Comparison of ENCODE assay signal across 16 cellular contexts in the genomic region with DNA sequence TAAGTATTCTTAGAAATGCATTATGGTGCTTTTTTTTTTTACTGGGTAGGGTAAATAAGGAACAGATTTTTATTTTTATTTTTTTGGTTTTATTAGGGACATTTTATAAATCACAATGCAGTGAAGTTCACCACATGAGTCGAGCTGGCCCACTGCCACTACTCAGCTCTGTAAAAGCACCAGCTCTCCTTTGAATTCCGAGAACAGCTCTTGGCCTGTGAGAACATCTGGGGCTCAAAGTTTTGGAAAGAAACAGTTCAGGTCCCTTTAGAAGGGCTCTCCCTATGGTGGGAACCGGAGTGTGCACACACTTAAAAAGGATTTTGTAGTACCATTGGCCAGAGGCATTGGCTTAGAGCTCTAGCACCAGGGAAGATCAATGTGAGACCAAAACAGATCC.
A peak's percentile ranks its signal among the peaks of the same experiment; 100 is the strongest.
DNase-seq lines count a peak whose midpoint lies in the region; ATAC-seq, FAIRE-seq and TF ChIP-seq lines count a peak whose summit lies in the region.
"Had no signal": no experiment of that assay in that cellular context is flagged by ENCODE, and none has a peak within 500 bp of the region (broad histone marks: within the 10 kb centered on the region; RNA-seq: fewer than 3 reads in every experiment).

No MANE protein-coding gene starts in this region.

- H4K20me1 ChIP-seq in endothelial cell of umbilical vein (replicated peaks; ENCODE audit: control insufficient read depth, extremely low read depth, insufficient read depth, low read length): no peaks in the 10 kb centered on the region
- no peaks in the 10 kb centered on the region for H4K20me1 ChIP-seq in keratinocyte (ENCODE audit: control insufficient read depth, extremely low read depth, insufficient read depth, low read length)

- no peaks in the 10 kb centered on the region for H3K9me3 Mint-ChIP-seq in activated T-helper 1 cell treated with anti-CD3 and anti-CD28 coated beads, Interleukin-12 subunit alpha, Interleukin-12 subunit beta, Interleukin-2, Interleukin-4 antibody, amounts not matched to agents 30 ng/mL and 10 ng/mL and 1 ng/mL, durations not matched to agents 14 hours and 24 hours and 36 hours
- H3K9me3 Mint-ChIP-seq: stimulated activated naive CD8-positive, alpha-beta T cell treated with anti-CD3 and anti-CD28 coated beads, Interleukin-15, Interleukin-2, amounts not matched to agents 100 ng/mL and 50 ng/mL, for 24 hours had no signal

- H3K27me3 Mint-ChIP-seq in activated T-helper 1 cell treated with anti-CD3 and anti-CD28 coated beads, Interleukin-12 subunit alpha, Interleukin-12 subunit beta, Interleukin-2, Interleukin-4 antibody, amounts not matched to agents 30 ng/mL and 10 ng/mL and 1 ng/mL, durations not matched to agents 14 hours and 24 hours and 36 hours (ENCODE audit: insufficient read depth): no peaks in the 10 kb centered on the region
- H3K27me3 Mint-ChIP-seq: CD8-positive, alpha-beta memory T cell; stimulated activated naive CD8-positive, alpha-beta T cell treated with anti-CD3 and anti-CD28 coated beads, Interleukin-15, Interleukin-2, amounts not matched to agents 100 ng/mL and 50 ng/mL, for 24 hours had no signal

- ATAC-seq in HG03521 (IDR thresholded peaks at IDR 0.05; ENCODE audit: unreplicated experiment) (no peak), HG03039 (IDR thresholded peaks at IDR 0.05; ENCODE audit: unreplicated experiment) (no peak)
- ATAC-seq: gastrocnemius medialis, lower lobe of right lung had no signal

- H3K4me1 ChIP-seq in endothelial cell of umbilical vein (ENCODE audit: control insufficient read depth, extremely low read depth, insufficient read depth, low read length) (peaks cover 5% of the 10 kb centered on the region), keratinocyte (ENCODE audit: control insufficient read depth, extremely low read depth, insufficient read depth, low read length) (peaks cover 23% of the 10 kb centered on the region), thyroid gland (no peaks in the 10 kb centered on the region)
- H3K4me1 ChIP-seq: gastrocnemius medialis, lower lobe of right lung, parathyroid adenoma had no signal

- POLR2A ChIA-PET in endothelial cell of umbilical vein (lab: Charles Lee): no interaction called here

- H2AFZ ChIP-seq in endothelial cell of umbilical vein (ENCODE audit: low read depth, low read length) (no peak overlapping the region), keratinocyte (ENCODE audit: control insufficient read depth, low read length) (peak overlapping the region; percentile 24)
- H2AFZ ChIP-seq: parathyroid adenoma had no signal

- WGBS in thyroid gland, 2 donors: 16 to 26% methylated on average over 3 of the region's 3 CpGs

- no peak overlapping the region for H3K4me3 ChIP-seq in endothelial cell of umbilical vein (replicated peaks in 1 of 3; ENCODE audit: insufficient read depth in 1 of 3, low read depth in 1 of 3, low read length in 3 of 3)
- H3K4me3 ChIP-seq in keratinocyte (ENCODE audit: control insufficient read depth in 2 of 3, extremely low read depth in 1 of 3, insufficient read depth in 2 of 3, low read depth in 1 of 3, low read length in 3 of 3): no peak overlapping the region
- H3K4me3 ChIP-seq in thyroid gland (replicated peaks in 1 of 3): no peak overlapping the region
- H3K4me3 ChIP-seq: gastrocnemius medialis, lower lobe of right lung had no signal

- TF ChIP-seq CTCF in endothelial cell of umbilical vein (IDR thresholded peaks at IDR 0.05; ENCODE audit: extremely low read depth in 1 of 2, insufficient read depth in 1 of 2, low read depth in 1 of 2, low read length in 2 of 2) (no peak), keratinocyte (optimal IDR thresholded peaks at IDR 0.05 in 1 of 3, IDR thresholded peaks at IDR 0.05 in 1 of 3, conservative IDR thresholded peaks at IDR 0.05 in 1 of 3; ENCODE audit: extremely low read depth in 1 of 3, insufficient read depth in 2 of 3, low read length in 3 of 3) (no peak), thyroid gland (IDR thresholded peaks at IDR 0.05) (no peak)

- H3K9ac ChIP-seq in endothelial cell of umbilical vein (replicated peaks; ENCODE audit: extremely low read depth, insufficient read depth, low read length): no peak overlapping the region
- no peak overlapping the region for H3K9ac ChIP-seq in keratinocyte (ENCODE audit: control insufficient read depth, extremely low read depth, insufficient read depth, low read length)
- H3K9ac ChIP-seq: parathyroid adenoma had no signal

- no peaks in the 10 kb centered on the region for H3K4me1 Mint-ChIP-seq in activated T-helper 1 cell treated with anti-CD3 and anti-CD28 coated beads, Interleukin-12 subunit alpha, Interleukin-12 subunit beta, Interleukin-2, Interleukin-4 antibody, amounts not matched to agents 30 ng/mL and 10 ng/mL and 1 ng/mL, durations not matched to agents 14 hours and 24 hours and 36 hours (ENCODE audit: low read depth)
- H3K4me1 Mint-ChIP-seq: CD8-positive, alpha-beta memory T cell had no signal

- CTCF ChIA-PET in endothelial cell of umbilical vein (lab: Charles Lee): interaction anchor here (0.6 to 1.6 kb wide), 7 partner anchors 8 to 556 kb away, joined by 3 to 6 read pairs (median 3); no protein-coding TSS in a partner anchor

- TF ChIP-seq POLR2A in endothelial cell of umbilical vein (IDR thresholded peaks at IDR 0.05; ENCODE audit: low read depth, low read length) (no peak), thyroid gland (IDR thresholded peaks at IDR 0.05) (no peak)

- H3K4me2 ChIP-seq in endothelial cell of umbilical vein (ENCODE audit: insufficient read depth, low read length) (no peak overlapping the region), keratinocyte (ENCODE audit: control insufficient read depth, extremely low read depth, insufficient read depth, low read depth, low read length) (no peak overlapping the region)

- DNase-seq in LHCN-M2 (ENCODE audit: low read depth) (peak; percentile 37), endothelial cell of umbilical vein (ENCODE audit: low read depth, low spot score) (peak; percentile 21), keratinocyte (ENCODE audit: low read depth, low spot score) (no peak), thyroid gland (peak; percentile 81 to 88)
- no peak for DNase-seq in activated T-helper 1 cell treated with anti-CD3 and anti-CD28 coated beads, Interleukin-12 subunit alpha, Interleukin-12 subunit beta, Interleukin-2, Interleukin-4 antibody, amounts not matched to agents 30 ng/mL and 10 ng/mL and 1 ng/mL, durations not matched to agents 14 hours and 24 hours and 36 hours (ENCODE audit: low spot score)
- DNase-seq: activated effector memory CD4-positive, alpha-beta T cell treated with anti-CD3 and anti-CD28 coated beads, Interleukin-2, amount 50 U/mL, for 16 hours; CD8-positive, alpha-beta memory T cell; lower lobe of right lung; MM.1S; stimulated activated CD4-positive, alpha-beta T cell treated with anti-CD3 and anti-CD28 coated beads, Interleukin-4, amount 100 ng/mL, for 1 hour; T-helper 9 cell had no signal

- no TSS peak for BruUV-seq in endothelial cell of umbilical vein (replicated peaks; lab: Mats Ljungman, UMichigan)

- dilution Hi-C loops in endothelial cell of umbilical vein (cut with MboI; ENCODE audit: extremely low pct_ligation_motif_present, low sequenced_read_pairs) (no loop called here), keratinocyte (cut with MboI; ENCODE audit: extremely low pct_ligation_motif_present, low sequenced_read_pairs) (no loop called here)

- H3K36me3 ChIP-seq in endothelial cell of umbilical vein (ENCODE audit: control insufficient read depth in 2 of 2, extremely low read depth in 1 of 2, insufficient read depth in 2 of 2, low read length in 2 of 2) (no peaks in the 10 kb centered on the region), keratinocyte (ENCODE audit: control insufficient read depth in 2 of 2, extremely low read depth in 1 of 2, insufficient read depth in 2 of 2, low read length in 2 of 2) (no peaks in the 10 kb centered on the region), thyroid gland (no peaks in the 10 kb centered on the region)
- H3K36me3 ChIP-seq: gastrocnemius medialis, lower lobe of right lung had no signal

- intact Hi-C loops in endothelial cell of umbilical vein (cut with micrococcal nuclease): no loop called here
- intact Hi-C loops in thyroid gland (cut with DNase I): no loop called here
- intact Hi-C loops in activated T-helper 1 cell treated with anti-CD3 and anti-CD28 coated beads, Interleukin-12 subunit alpha, Interleukin-12 subunit beta, Interleukin-2, Interleukin-4 antibody, amounts not matched to agents 30 ng/mL and 10 ng/mL and 1 ng/mL, durations not matched to agents 14 hours and 24 hours and 36 hours (cut with micrococcal nuclease): no loop called here

- no peak overlapping the region for H3K27ac ChIP-seq in endothelial cell of umbilical vein (ENCODE audit: insufficient read depth, low read depth, low read length)
- no peak overlapping the region for H3K27ac ChIP-seq in keratinocyte (ENCODE audit: control insufficient read depth, insufficient read depth, low read length)
- H3K27ac ChIP-seq in thyroid gland: no peak overlapping the region
- H3K27ac ChIP-seq: gastrocnemius medialis, lower lobe of right lung, parathyroid adenoma had no signal

- H3K79me2 ChIP-seq in endothelial cell of umbilical vein (ENCODE audit: control insufficient read depth, insufficient read depth, low read length) (no peaks in the 10 kb centered on the region), keratinocyte (ENCODE audit: control insufficient read depth, insufficient read depth, low read length) (no peaks in the 10 kb centered on the region)
- H3K79me2 ChIP-seq: parathyroid adenoma had no signal

- H3K36me3 Mint-ChIP-seq in activated T-helper 1 cell treated with anti-CD3 and anti-CD28 coated beads, Interleukin-12 subunit alpha, Interleukin-12 subunit beta, Interleukin-2, Interleukin-4 antibody, amounts not matched to agents 30 ng/mL and 10 ng/mL and 1 ng/mL, durations not matched to agents 14 hours and 24 hours and 36 hours (ENCODE audit: low read depth): no peaks in the 10 kb centered on the region
- H3K36me3 Mint-ChIP-seq: CD8-positive, alpha-beta memory T cell had no signal

- H3K9me1 ChIP-seq in endothelial cell of umbilical vein (replicated peaks; ENCODE audit: control insufficient read depth, extremely low read depth, insufficient read depth, low read length): no peaks in the 10 kb centered on the region
- H3K9me1 ChIP-seq in keratinocyte (ENCODE audit: control insufficient read depth, extremely low read depth, insufficient read depth, low read length): no peaks in the 10 kb centered on the region

- H3K27ac Mint-ChIP-seq in activated T-helper 1 cell treated with anti-CD3 and anti-CD28 coated beads, Interleukin-12 subunit alpha, Interleukin-12 subunit beta, Interleukin-2, Interleukin-4 antibody, amounts not matched to agents 30 ng/mL and 10 ng/mL and 1 ng/mL, durations not matched to agents 14 hours and 24 hours and 36 hours: no peak overlapping the region
- H3K27ac Mint-ChIP-seq: CD8-positive, alpha-beta memory T cell; stimulated activated naive CD8-positive, alpha-beta T cell treated with anti-CD3 and anti-CD28 coated beads, Interleukin-15, Interleukin-2, amounts not matched to agents 100 ng/mL and 50 ng/mL, for 24 hours had no signal

- no peak for FAIRE-seq in endothelial cell of umbilical vein (lab: Jason Lieb, UNC)
- FAIRE-seq in keratinocyte (lab: Jason Lieb, UNC): no peak

- H3K9me3 ChIP-seq in endothelial cell of umbilical vein (replicated peaks; ENCODE audit: control insufficient read depth, insufficient read depth, low read length) (no peaks in the 10 kb centered on the region), keratinocyte (ENCODE audit: control insufficient read depth, low read depth, low read length) (no peaks in the 10 kb centered on the region), thyroid gland (no peaks in the 10 kb centered on the region)
- H3K9me3 ChIP-seq: gastrocnemius medialis, lower lobe of right lung had no signal

- no peaks in the 10 kb centered on the region for H3K27me3 ChIP-seq in endothelial cell of umbilical vein (ENCODE audit: control insufficient read depth in 2 of 2, insufficient read depth in 2 of 2, low read length in 2 of 2)
- no peaks in the 10 kb centered on the region for H3K27me3 ChIP-seq in keratinocyte (ENCODE audit: control insufficient read depth, extremely low read depth, insufficient read depth, low read length)
- no peaks in the 10 kb centered on the region for H3K27me3 ChIP-seq in thyroid gland
- H3K27me3 ChIP-seq: gastrocnemius medialis had no signal

- H3K4me3 Mint-ChIP-seq in activated T-helper 1 cell treated with anti-CD3 and anti-CD28 coated beads, Interleukin-12 subunit alpha, Interleukin-12 subunit beta, Interleukin-2, Interleukin-4 antibody, amounts not matched to agents 30 ng/mL and 10 ng/mL and 1 ng/mL, durations not matched to agents 14 hours and 24 hours and 36 hours: no peak overlapping the region
- H3K4me3 Mint-ChIP-seq: CD8-positive, alpha-beta memory T cell; stimulated activated naive CD8-positive, alpha-beta T cell treated with anti-CD3 and anti-CD28 coated beads, Interleukin-15, Interleukin-2, amounts not matched to agents 100 ng/mL and 50 ng/mL, for 24 hours had no signal

Comparison
In these comparisons a context has a peak if more than half of its experiments do, and no peak if none do; other contexts are left out.
1. DNase-seq: peak in LHCN-M2 (single experiment), endothelial cell of umbilical vein (single experiment) and thyroid gland (2 of 2); none in keratinocyte (single experiment) and activated T-helper 1 cell treated with anti-CD3 and anti-CD28 coated beads, Interleukin-12 subunit alpha, Interleukin-12 subunit beta, Interleukin-2, Interleukin-4 antibody, amounts not matched to agents 30 ng/mL and 10 ng/mL and 1 ng/mL, durations not matched to agents 14 hours and 24 hours and 36 hours (single experiment).